8 cellular contexts compared by ENCODE assay signal in genomic region chr1:244861683-244862082, GRCh38. TPM values are rescaled to one million over a fixed set of nuclear protein-coding genes. Genes with fewer than 3 reads are reported as not detected.
A peak's percentile ranks its signal among the peaks of the same experiment; 100 is the strongest.
DNase-seq lines count a peak whose midpoint lies in the region; ATAC-seq and TF ChIP-seq lines count a peak whose summit lies in the region.

No MANE protein-coding gene starts in this region.

- H3K27me3 ChIP-seq in mammary epithelial cell (ENCODE audit: insufficient read depth, low read length) (no peaks in the 10 kb centered on the region), mucosa of stomach (ENCODE audit: control insufficient read depth, insufficient read depth, low read length) (no peaks in the 10 kb centered on the region)

- peaks cover 35 to 46% (median 44%) of the 10 kb centered on the region in 3 donors for H3K4me1 Mint-ChIP-seq in IgD-negative memory B cell

- H3K9me3 Mint-ChIP-seq in IgD-negative memory B cell, result no peaks in the 10 kb centered on the region

- no peaks in the 10 kb centered on the region for H3K27me3 Mint-ChIP-seq in IgD-negative memory B cell

- H4K20me1 ChIP-seq in mammary epithelial cell (ENCODE audit: insufficient read depth, low read length), result peaks cover 26% of the 10 kb centered on the region

- no TSS peak for BruUV-seq in mammary epithelial cell (replicated peaks; lab: Mats Ljungman, UMichigan)

- H3K4me3 Mint-ChIP-seq in IgD-negative memory B cell, result peak overlapping the region; percentile 74 to 99 (median 92)

- no peak overlapping the region for H2AFZ ChIP-seq in mammary epithelial cell (ENCODE audit: low read depth, low read length)

- in situ Hi-C loops in mammary epithelial cell (cut with MboI; ENCODE audit: low sequenced_read_pairs in 2 of 2) (loop anchor here in 1 of 2 donors (10.0 to 25.0 kb wide), 2 partner anchors 103 to 176 kb away; a partner anchor contains a TSS), GM13977 (cut with MboI; ENCODE audit: low pct_unique_long_range_greater_than_20kb, low sequenced_read_pairs, unreplicated experiment) (loop anchor here (25.0 kb wide), 1 partner anchor 176 kb away; no protein-coding TSS in a partner anchor)

- peak overlapping the region; percentile 95 for H3K9ac ChIP-seq in mammary epithelial cell (ENCODE audit: insufficient read depth, low read length)
- H3K9ac ChIP-seq in mucosa of stomach (ENCODE audit: low read length), result peak overlapping the region; percentile 22

- H3K36me3 ChIP-seq in mammary epithelial cell (ENCODE audit: insufficient read depth, low read length), result peaks cover 35% of the 10 kb centered on the region
- peaks cover 3% of the 10 kb centered on the region for H3K36me3 ChIP-seq in mucosa of stomach (ENCODE audit: control insufficient read depth, insufficient read depth, low read length)

- POLR2A ChIA-PET in AG04449 (lab: Yijun Ruan, JAX), result interaction anchor here (0.8 to 1.8 kb wide), 2 partner anchors 15 to 110 kb away, joined by 3 to 5 read pairs; no protein-coding TSS in a partner anchor

- H3K27ac Mint-ChIP-seq in IgD-negative memory B cell, result peak overlapping the region; percentile 76 to 94 (median 94)

- dilution Hi-C loops in mammary epithelial cell (cut with HindIII; ENCODE audit: low sequenced_read_pairs), result no loop called here

- CTCF ChIA-PET in AG04449 (lab: Yijun Ruan, JAX), result interaction anchor here (0.7 to 2.3 kb wide), 5 partner anchors 9 to 224 kb away, joined by 3 to 10 read pairs (median 4); no protein-coding TSS in a partner anchor
- CTCF ChIA-PET in mammary epithelial cell (lab: Charles Lee; ENCODE audit: low non-redundant PET), result interaction anchor here (0.7 to 1.3 kb wide), 2 partner anchors 181 to 213 kb away, joined by 3 to 5 read pairs; no protein-coding TSS in a partner anchor

- H3K36me3 Mint-ChIP-seq in IgD-negative memory B cell, result peaks cover 3% of the 10 kb centered on the region

- TF ChIP-seq CTCF in AG04449 (IDR thresholded peaks at IDR 0.05; ENCODE audit: insufficient read depth, low read length, missing control alignments) (no peak), mammary epithelial cell (conservative IDR thresholded peaks at IDR 0.05 in 1 of 2, IDR thresholded peaks at IDR 0.05 in 1 of 2; ENCODE audit: extremely low read depth in 1 of 2, insufficient read depth in 1 of 2, low read depth in 1 of 2, low read length in 2 of 2) (no peak), GM13977 (IDR thresholded peaks at IDR 0.05; ENCODE audit: extremely low read depth, insufficient read depth, missing control alignments) (no peak)

- H3K4me1 ChIP-seq in mammary epithelial cell (ENCODE audit: insufficient read depth, low read length) (peaks cover 22% of the 10 kb centered on the region), mucosa of stomach (ENCODE audit: control insufficient read depth, insufficient read depth, low read length) (peaks cover 28% of the 10 kb centered on the region)

- H3K9me3 ChIP-seq in mammary epithelial cell (replicated peaks; ENCODE audit: insufficient read depth, low read length) (no peaks in the 10 kb centered on the region), mucosa of stomach (ENCODE audit: control insufficient read depth, low read length) (no peaks in the 10 kb centered on the region)

- peaks cover 75% of the 10 kb centered on the region for H3K79me2 ChIP-seq in mammary epithelial cell (ENCODE audit: insufficient read depth, low read length)

- intact Hi-C loops in mammary epithelial cell (cut with micrococcal nuclease), result loop anchor here (2.0 to 5.0 kb wide), 3 partner anchors 61 to 1631 kb away; partner anchors contain the start of gene DESI2

- H3K4me3 ChIP-seq in AG04449 (ENCODE audit: low read depth, low read length), result peak overlapping the region; percentile 95
- peak overlapping the region; percentile 49 to 97 (median 96) for H3K4me3 ChIP-seq in mammary epithelial cell (replicated peaks in 1 of 3; ENCODE audit: insufficient read depth in 1 of 3, low read depth in 2 of 3, low read length in 3 of 3)
- H3K4me3 ChIP-seq in mucosa of stomach (ENCODE audit: low read length), result no peak overlapping the region

- DNase-seq in AG04449 (ENCODE audit: low read depth, low spot score) (no peak), mammary epithelial cell (no peak), D341Med (ENCODE audit: low spot score) (no peak), T-helper 9 cell (no peak), GM13977 (ENCODE audit: low spot score) (no peak)

- 4% methylated on average over 2 of the region's 2 CpGs for WGBS in mammary epithelial cell (ENCODE audit: low coverage, missing lambda C conversion rate)

- peak overlapping the region; percentile 49 for H3K27ac ChIP-seq in mammary epithelial cell (ENCODE audit: insufficient read depth, low read depth, low read length)

- no peak for ATAC-seq in HG02840 (IDR thresholded peaks at IDR 0.05; ENCODE audit: low FRiP score, unreplicated experiment)

- H3K4me2 ChIP-seq in mammary epithelial cell (ENCODE audit: insufficient read depth, low read depth, low read length), result peak overlapping the region; percentile 96

RNA-seq across cellular contexts. Expression of gene HNRNPU, which starts 2.7 kb away (rescaled TPM):
- polyA plus RNA-seq in IgD-negative memory B cell, result 339 TPM
- total RNA-seq in mammary epithelial cell, result 100 to 1,000 TPM; 167 to 292 TPM
- 126 TPM for polyA plus RNA-seq in mammary epithelial cell
- 322 TPM for polyA minus RNA-seq in mammary epithelial cell

RNA-seq across cellular contexts. Expression of gene COX20, which starts 26.2 kb away (rescaled TPM):
- polyA plus RNA-seq in IgD-negative memory B cell (36.9 TPM), mammary epithelial cell (23.5 TPM)
- total RNA-seq in mammary epithelial cell, result 10 to 100 TPM; 13.7 to 35.4 TPM
- 7.8 TPM for polyA minus RNA-seq in mammary epithelial cell
